Comparison of ENCODE assay signal across 1 cellular context in the genomic region with DNA sequence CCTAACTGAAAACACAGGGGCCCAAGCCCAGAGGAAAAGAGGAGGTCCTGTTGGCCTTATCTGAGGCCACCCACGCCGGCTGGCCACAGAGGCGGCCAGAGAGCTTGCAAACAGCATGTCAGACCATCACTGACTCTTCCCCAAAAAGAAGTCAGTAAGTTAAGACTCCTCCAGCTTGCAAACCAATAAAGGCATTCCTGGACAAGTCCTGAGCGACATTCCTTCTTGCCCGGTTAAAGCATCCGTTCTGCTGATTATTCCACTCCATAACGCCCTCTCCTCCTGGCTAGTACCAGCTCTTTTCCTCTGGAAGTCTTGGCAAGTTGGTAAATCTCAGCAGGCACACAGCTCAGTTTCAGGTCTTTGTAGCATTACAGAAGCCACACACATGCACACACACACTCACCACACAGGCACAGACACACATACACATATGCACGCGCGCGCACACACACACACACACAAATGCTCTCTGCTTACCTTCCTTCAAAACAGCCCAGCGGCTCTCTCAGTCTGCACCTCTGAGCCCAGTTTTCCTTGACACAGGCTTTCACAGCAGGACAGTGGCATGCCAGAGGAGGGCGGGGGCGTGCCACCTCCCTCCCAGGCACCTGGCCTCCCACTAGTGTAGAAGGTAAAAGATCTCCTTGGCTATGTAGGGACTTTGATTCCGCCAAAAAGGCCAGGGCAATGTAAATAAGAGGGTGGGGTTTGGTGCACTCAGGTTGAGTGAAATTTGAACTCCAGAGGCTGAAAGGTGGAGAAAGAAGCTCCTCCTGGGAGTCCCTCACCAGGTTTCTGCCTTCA.
TF ChIP-seq lines count a peak whose summit lies in the region.

No MANE protein-coding gene starts in this region.

TF ChIP-seq in GM23338, 12 proteins besides CTCF, POLR2A, EP300 and RAD21 (continued from another document):
- TF ChIP-seq NANOG (IDR thresholded peaks at IDR 0.05; ENCODE audit: borderline replicate concordance): no peak
TF ChIP-seq in GM23338: peak in this region for 1.
